32 cellular contexts compared by ENCODE assay signal in genomic region chr14:105217764-105218163, GRCh38.
"Had no signal": no experiment of that assay in that cellular context is flagged by ENCODE, and none has a peak within 500 bp of the region (broad histone marks: within the 10 kb centered on the region; RNA-seq: fewer than 3 reads in every experiment).

No MANE protein-coding gene starts in this region.

- H3K9me3 Mint-ChIP-seq: activated CD4-positive, alpha-beta memory T cell treated with anti-CD3 and anti-CD28 coated beads for 36 hours; activated CD4-positive, alpha-beta T cell treated with anti-CD3 and anti-CD28 coated beads, Interleukin-2, amount 10 ng/mL, durations not matched to agents 24 days and 14 days; activated naive CD4-positive, alpha-beta T cell treated with anti-CD3 and anti-CD28 coated beads for 36 hours; activated naive CD4-positive, alpha-beta T cell treated with anti-CD3 and anti-CD28 coated beads, Interleukin-2, amount 50 U/mL, for 72 hours; activated naive CD8-positive, alpha-beta T cell treated with anti-CD3 and anti-CD28 coated beads, Interleukin-2, amount 10 ng/mL, durations not matched to agents 7 days and 5 days; activated T-helper 1 cell treated with anti-CD3 and anti-CD28 coated beads, Interleukin-12 subunit alpha, Interleukin-12 subunit beta, Interleukin-2, Interleukin-4 antibody, amounts not matched to agents 30 ng/mL and 10 ng/mL and 1 ng/mL, durations not matched to agents 14 hours and 24 hours and 36 hours; activated T-helper 2 cell treated with anti-CD3 and anti-CD28 coated beads, Interferon-gamma antibody, Interleukin-2, Interleukin-4, amounts not matched to agents 10 μg/mL and 5 μg/mL and 100 μg/mL, durations not matched to agents 14 hours and 24 hours and 36 hours; brain; T-helper 2 cell treated with Interferon-gamma antibody and Interleukin-4, amounts not matched to agents 5 μg/mL and 100 μg/mL, for 36 hours had no signal

- H3K4me3 ChIP-seq: ascending aorta, breast epithelium, cardiac muscle cell, colonic mucosa, esophagus squamous epithelium had no signal

- H3K36me3 ChIP-seq: breast epithelium had no signal

- H3K4me1 ChIP-seq: ascending aorta, breast epithelium, colonic mucosa had no signal

- H3K27me3 ChIP-seq: ascending aorta, breast epithelium, cardiac muscle cell, colonic mucosa, esophagus squamous epithelium had no signal

- ATAC-seq: activated CD4-positive, alpha-beta T cell treated with anti-CD3 and anti-CD28 coated beads for 36 hours; activated CD8-positive, alpha-beta memory T cell treated with anti-CD3 and anti-CD28 coated beads, Interleukin-2, amount 10 ng/mL, durations not matched to agents 7 days and 5 days; activated CD8-positive, alpha-beta T cell treated with anti-CD3 and anti-CD28 coated beads, Interleukin-2, amount 10 ng/mL, durations not matched to agents 7 days and 5 days; activated naive CD4-positive, alpha-beta T cell treated with anti-CD3 and anti-CD28 coated beads, Interleukin-2, amount 50 U/mL, for 72 hours; T-helper 17 cell had no signal

- H3K27ac ChIP-seq: ascending aorta, breast epithelium, cardiac muscle cell, colonic mucosa, epithelial cell of prostate, esophagus squamous epithelium, WERI-Rb-1 had no signal

- H3K27me3 Mint-ChIP-seq: activated CD4-positive, alpha-beta memory T cell treated with anti-CD3 and anti-CD28 coated beads for 36 hours; activated CD4-positive, alpha-beta T cell treated with anti-CD3 and anti-CD28 coated beads for 36 hours; activated CD4-positive, alpha-beta T cell treated with anti-CD3 and anti-CD28 coated beads, Interleukin-2, amount 10 ng/mL, durations not matched to agents 24 days and 14 days; activated CD8-positive, alpha-beta memory T cell treated with anti-CD3 and anti-CD28 coated beads, Interleukin-2, amount 10 ng/mL, durations not matched to agents 7 days and 5 days; activated naive CD8-positive, alpha-beta T cell treated with anti-CD3 and anti-CD28 coated beads, Interleukin-2, amount 10 ng/mL, durations not matched to agents 7 days and 5 days; T-helper 17 cell had no signal

- DNase-seq: activated CD4-positive, alpha-beta memory T cell treated with anti-CD3 and anti-CD28 coated beads for 36 hours; activated CD4-positive, alpha-beta T cell treated with anti-CD3 and anti-CD28 coated beads for 36 hours; activated CD4-positive, alpha-beta T cell treated with anti-CD3 and anti-CD28 coated beads, Interleukin-2, amount 10 ng/mL, durations not matched to agents 24 days and 14 days; activated CD4-positive, CD25-positive, alpha-beta regulatory T cell; activated CD4-positive, CD25-positive, alpha-beta regulatory T cell treated with anti-CD3 and anti-CD28 coated beads, Interleukin-2, amount 50 U/mL, for 72 hours; activated CD8-positive, alpha-beta memory T cell treated with anti-CD3 and anti-CD28 coated beads, Interleukin-2, amount 10 ng/mL, durations not matched to agents 7 days and 5 days; activated CD8-positive, alpha-beta memory T cell treated with anti-CD3 and anti-CD28 coated beads, Interleukin-2, amount 50 U/mL, for 4 hours; activated CD8-positive, alpha-beta T cell treated with anti-CD3 and anti-CD28 coated beads, Interleukin-2, amount 10 ng/mL, durations not matched to agents 7 days and 5 days; activated effector memory CD4-positive, alpha-beta T cell treated with anti-CD3 and anti-CD28 coated beads, Interleukin-2, amount 50 U/mL, for 16 hours; activated naive CD4-positive, alpha-beta T cell treated with anti-CD3 and anti-CD28 coated beads for 36 hours; activated naive CD8-positive, alpha-beta T cell treated with anti-CD3 and anti-CD28 coated beads, Interleukin-2, amount 10 ng/mL, durations not matched to agents 7 days and 5 days; activated T-cell treated with anti-CD3 and anti-CD28 coated beads, Interleukin-2, amount 50 U/mL, for 1 hour; activated T-cell treated with anti-CD3 and anti-CD28 coated beads, Interleukin-2, amount 50 U/mL, for 48 hours; central memory CD4-positive, alpha-beta T cell; cerebellar nuclear complex; colonic mucosa; effector CD8-positive, alpha-beta T cell; esophagus squamous epithelium; head of caudate nucleus; T-helper 1 cell; T-helper 17 cell; T1000; WERI-Rb-1 had no signal

- H3K4me3 Mint-ChIP-seq: activated CD4-positive, alpha-beta memory T cell treated with anti-CD3 and anti-CD28 coated beads for 36 hours; activated CD4-positive, alpha-beta T cell treated with anti-CD3 and anti-CD28 coated beads for 36 hours; activated CD4-positive, alpha-beta T cell treated with anti-CD3 and anti-CD28 coated beads, Interleukin-2, amount 10 ng/mL, durations not matched to agents 24 days and 14 days; activated CD8-positive, alpha-beta memory T cell treated with anti-CD3 and anti-CD28 coated beads, Interleukin-2, amount 10 ng/mL, durations not matched to agents 7 days and 5 days; activated CD8-positive, alpha-beta T cell treated with anti-CD3 and anti-CD28 coated beads, Interleukin-2, amount 10 ng/mL, durations not matched to agents 7 days and 5 days; activated naive CD4-positive, alpha-beta T cell treated with anti-CD3 and anti-CD28 coated beads for 36 hours; activated naive CD8-positive, alpha-beta T cell treated with anti-CD3 and anti-CD28 coated beads, Interleukin-2, amount 10 ng/mL, durations not matched to agents 7 days and 5 days; activated T-helper 1 cell treated with anti-CD3 and anti-CD28 coated beads, Interleukin-12 subunit alpha, Interleukin-12 subunit beta, Interleukin-2, Interleukin-4 antibody, amounts not matched to agents 30 ng/mL and 10 ng/mL and 1 ng/mL, durations not matched to agents 14 hours and 24 hours and 36 hours; brain; T-helper 17 cell; T-helper 2 cell treated with Interferon-gamma antibody and Interleukin-4, amounts not matched to agents 5 μg/mL and 100 μg/mL, for 36 hours had no signal

- H3K9me3 ChIP-seq: ascending aorta, breast epithelium, colonic mucosa, esophagus squamous epithelium had no signal

- H3K27ac Mint-ChIP-seq: activated CD4-positive, alpha-beta memory T cell treated with anti-CD3 and anti-CD28 coated beads for 36 hours; activated CD4-positive, alpha-beta T cell treated with anti-CD3 and anti-CD28 coated beads for 36 hours; activated CD4-positive, alpha-beta T cell treated with anti-CD3 and anti-CD28 coated beads, Interleukin-2, amount 10 ng/mL, durations not matched to agents 24 days and 14 days; activated CD8-positive, alpha-beta memory T cell treated with anti-CD3 and anti-CD28 coated beads, Interleukin-2, amount 10 ng/mL, durations not matched to agents 7 days and 5 days; activated naive CD4-positive, alpha-beta T cell treated with anti-CD3 and anti-CD28 coated beads for 36 hours; activated naive CD8-positive, alpha-beta T cell treated with anti-CD3 and anti-CD28 coated beads, Interleukin-2, amount 10 ng/mL, durations not matched to agents 7 days and 5 days; activated T-helper 1 cell treated with anti-CD3 and anti-CD28 coated beads, Interleukin-12 subunit alpha, Interleukin-12 subunit beta, Interleukin-2, Interleukin-4 antibody, amounts not matched to agents 30 ng/mL and 10 ng/mL and 1 ng/mL, durations not matched to agents 14 hours and 24 hours and 36 hours; activated T-helper 2 cell treated with anti-CD3 and anti-CD28 coated beads, Interferon-gamma antibody, Interleukin-2, Interleukin-4, amounts not matched to agents 10 μg/mL and 5 μg/mL and 100 μg/mL, durations not matched to agents 14 hours and 24 hours and 36 hours; T-helper 17 cell; T-helper 2 cell treated with Interferon-gamma antibody and Interleukin-4, amounts not matched to agents 5 μg/mL and 100 μg/mL, for 36 hours had no signal

- H3K4me1 Mint-ChIP-seq: activated CD4-positive, alpha-beta T cell treated with anti-CD3 and anti-CD28 coated beads for 36 hours; activated CD4-positive, alpha-beta T cell treated with anti-CD3 and anti-CD28 coated beads, Interleukin-2, amount 10 ng/mL, durations not matched to agents 24 days and 14 days; activated CD8-positive, alpha-beta memory T cell treated with anti-CD3 and anti-CD28 coated beads, Interleukin-2, amount 10 ng/mL, durations not matched to agents 7 days and 5 days had no signal
